32 cellular contexts compared by ENCODE assay signal in genomic region chr6:27476090-27476489, GRCh38.
"Had no signal": no experiment of that assay in that cellular context is flagged by ENCODE, and none has a peak within 500 bp of the region (broad histone marks: within the 10 kb centered on the region; RNA-seq: fewer than 3 reads in every experiment).

No MANE protein-coding gene starts in this region.

- H2AFZ ChIP-seq: neural progenitor cell, parathyroid adenoma had no signal

- H3K4me2 ChIP-seq: smooth muscle cell had no signal

- ATAC-seq: naive thymus-derived CD4-positive, alpha-beta T cell; natural killer cell treated with Interleukin-12 subunit alpha and Interleukin-12 subunit beta and Interleukin-15 and Interleukin-18, amount 100 ng/mL, for 72 hours; psoas muscle; right cardiac atrium; sciatic nerve; stimulated activated memory B cell treated with anti-CD40 and anti-IgM and Interleukin-4, amounts not matched to agents 10 μg/mL and 1 μg/mL and 100 μg/mL, for 72 hours; stimulated activated naive CD8-positive, alpha-beta T cell treated with anti-CD3 and anti-CD28 coated beads, Interleukin-15, amount 100 ng/mL, for 72 hours; stimulated activated naive CD8-positive, alpha-beta T cell treated with anti-CD3 and anti-CD28 coated beads, Interleukin-15, Interleukin-2, amounts not matched to agents 100 U/mL and 50 U/mL, for 24 hours; upper lobe of right lung had no signal

- H3K36me3 ChIP-seq: neural progenitor cell, ovary, spleen, suprapubic skin, tibial artery, transverse colon, upper lobe of right lung, uterus had no signal

- H3K27me3 ChIP-seq: ovary, spleen, suprapubic skin, testis, tibial artery, transverse colon, upper lobe of right lung, uterus had no signal

- H3K36me3 Mint-ChIP-seq: natural killer cell treated with Interleukin-12 subunit alpha and Interleukin-12 subunit beta and Interleukin-15 and Interleukin-18, amount 100 ng/mL, for 72 hours; stimulated activated memory B cell treated with anti-CD40 and anti-IgM and Interleukin-4, amounts not matched to agents 10 μg/mL and 1 μg/mL and 100 μg/mL, for 72 hours; type B pancreatic cell had no signal

- H3K9ac ChIP-seq: neural progenitor cell, parathyroid adenoma had no signal

- H3K4me3 Mint-ChIP-seq: natural killer cell treated with Interleukin-12 subunit alpha and Interleukin-12 subunit beta and Interleukin-15 and Interleukin-18, amount 100 ng/mL, for 72 hours; nephron progenitor cell; neural progenitor cell; stimulated activated memory B cell treated with anti-CD40 and anti-IgM and Interleukin-4, amounts not matched to agents 10 μg/mL and 1 μg/mL and 100 μg/mL, for 72 hours; stimulated activated naive CD8-positive, alpha-beta T cell treated with anti-CD3 and anti-CD28 coated beads, Interleukin-15, amount 100 ng/mL, for 72 hours; type B pancreatic cell had no signal

- DNase-seq: naive thymus-derived CD4-positive, alpha-beta T cell; nephron progenitor cell; occipital lobe; ovary; posterior cingulate gyrus; psoas muscle; right cardiac atrium; spleen; stimulated activated CD4-positive, alpha-beta T cell treated with anti-CD3 and anti-CD28 coated beads, Interleukin-12 subunit alpha, Interleukin-12 subunit beta, amount 100 ng/mL, for 4 hours; stimulated activated CD4-positive, alpha-beta T cell treated with anti-CD3 and anti-CD28 coated beads, Interleukin-1b, Interleukin-23, amount 100 ng/mL, for 48 hours; stimulated activated CD4-positive, alpha-beta T cell treated with anti-CD3 and anti-CD28 coated beads, Interleukin-4, amount 100 ng/mL, for 1 hour; stimulated activated CD4-positive, alpha-beta T cell treated with anti-CD3 and anti-CD28 coated beads, Interleukin-4, amount 100 ng/mL, for 4 hours; stimulated activated CD8-positive, alpha-beta memory T cell treated with anti-CD3 and anti-CD28 coated beads, Interleukin-4, amount 100 ng/mL, for 48 hours; stimulated activated naive CD4-positive, alpha-beta T cell; stimulated activated naive CD8-positive, alpha-beta T cell treated with anti-CD3 and anti-CD28 coated beads, Interleukin-15, amount 100 ng/mL, for 72 hours; stimulated activated naive CD8-positive, alpha-beta T cell treated with anti-CD3 and anti-CD28 coated beads, Interleukin-15, Interleukin-2, amounts not matched to agents 100 U/mL and 50 U/mL, for 24 hours; substantia nigra; testis; tibial artery; transverse colon; upper lobe of right lung; uterus had no signal

- H3K27me3 Mint-ChIP-seq: natural killer cell treated with Interleukin-12 subunit alpha and Interleukin-12 subunit beta and Interleukin-15 and Interleukin-18, amount 100 ng/mL, for 72 hours; stimulated activated memory B cell treated with anti-CD40 and anti-IgM and Interleukin-4, amounts not matched to agents 10 μg/mL and 1 μg/mL and 100 μg/mL, for 72 hours; stimulated activated naive CD8-positive, alpha-beta T cell treated with anti-CD3 and anti-CD28 coated beads, Interleukin-15, amount 100 ng/mL, for 72 hours; type B pancreatic cell had no signal

- H3K4me3 ChIP-seq: neural progenitor cell, ovary, psoas muscle, skin epidermis, smooth muscle cell, spleen, suprapubic skin, testis, tibial artery, transverse colon, upper lobe of right lung, uterus had no signal

- H3K9me3 ChIP-seq: ovary, psoas muscle, spleen, suprapubic skin, testis, tibial artery, transverse colon, upper lobe of right lung, uterus had no signal

- H3K79me2 ChIP-seq: parathyroid adenoma had no signal

- H3K27ac ChIP-seq: neural progenitor cell, ovary, parathyroid adenoma, psoas muscle, skin epidermis, spleen, suprapubic skin, testis, tibial artery, transverse colon, upper lobe of right lung, uterus had no signal

- H3K4me1 ChIP-seq: parathyroid adenoma, uterus had no signal

- H3K27ac Mint-ChIP-seq: natural killer cell treated with Interleukin-12 subunit alpha and Interleukin-12 subunit beta and Interleukin-15 and Interleukin-18, amount 100 ng/mL, for 72 hours; nephron progenitor cell; neural progenitor cell; progenitor cell of endocrine pancreas; stimulated activated memory B cell treated with anti-CD40 and anti-IgM and Interleukin-4, amounts not matched to agents 10 μg/mL and 1 μg/mL and 100 μg/mL, for 72 hours; stimulated activated naive CD8-positive, alpha-beta T cell treated with anti-CD3 and anti-CD28 coated beads, Interleukin-15, amount 100 ng/mL, for 72 hours; type B pancreatic cell had no signal

- H3K9me3 Mint-ChIP-seq: natural killer cell treated with Interleukin-12 subunit alpha and Interleukin-12 subunit beta and Interleukin-15 and Interleukin-18, amount 100 ng/mL, for 72 hours; neural progenitor cell; stimulated activated memory B cell treated with anti-CD40 and anti-IgM and Interleukin-4, amounts not matched to agents 10 μg/mL and 1 μg/mL and 100 μg/mL, for 72 hours; stimulated activated naive CD8-positive, alpha-beta T cell treated with anti-CD3 and anti-CD28 coated beads, Interleukin-15, amount 100 ng/mL, for 72 hours; type B pancreatic cell had no signal
